In the genomic region with DNA sequence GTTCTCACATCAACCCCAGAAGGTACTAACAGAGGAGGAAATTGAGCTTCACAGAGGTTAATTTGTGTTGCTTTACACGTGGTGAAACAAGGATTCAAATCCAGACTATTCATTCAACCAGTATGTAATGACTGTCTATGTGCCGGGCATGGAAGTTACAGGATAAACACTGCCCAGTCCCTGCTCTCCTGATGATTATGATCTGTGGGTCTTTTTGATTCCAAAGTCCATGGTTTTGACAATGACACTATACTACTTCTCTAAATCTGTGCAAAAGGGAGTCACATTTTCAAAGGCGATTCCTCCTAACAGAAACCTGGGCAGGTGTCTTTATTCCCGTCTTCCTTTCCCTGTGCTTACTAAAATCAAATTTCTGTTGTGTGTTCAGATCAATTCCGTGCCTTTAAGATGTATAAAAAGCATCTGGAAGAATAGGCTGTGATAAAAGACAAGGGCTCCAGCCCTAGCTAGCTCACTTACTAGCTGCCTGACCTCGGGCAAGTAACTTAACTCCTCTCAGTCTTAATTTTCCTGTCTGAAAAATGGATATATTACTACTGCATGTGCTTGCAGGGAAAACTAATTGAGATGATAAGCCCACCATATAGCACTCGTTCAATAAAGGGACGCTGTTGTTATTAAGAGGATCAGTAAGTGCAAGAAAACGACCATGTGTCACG, we compare ENCODE assay signal across 7 cellular contexts. TPM values are rescaled to one million over a fixed set of nuclear protein-coding genes. Genes with fewer than 3 reads are reported as not detected.
DNase-seq lines count a peak whose midpoint lies in the region; ATAC-seq and TF ChIP-seq lines count a peak whose summit lies in the region.

No MANE protein-coding gene starts in this region.

- peak overlapping the region; percentile 91 for H3K4me3 Mint-ChIP-seq in activated CD4-positive, alpha-beta memory T cell treated with anti-CD3 and anti-CD28 coated beads for 36 hours
- peak overlapping the region; percentile 80 to 89 for H3K4me3 Mint-ChIP-seq in stimulated activated naive CD8-positive, alpha-beta T cell treated with anti-CD3 and anti-CD28 coated beads, Interleukin-15, amount 100 ng/mL, for 72 hours

- H3K4me1 ChIP-seq in HCT116 (ENCODE audit: control insufficient read depth in 1 of 2, insufficient read depth in 2 of 2, low read length in 2 of 2) = peaks cover 11 to 18% of the 10 kb centered on the region in 2 experiments
- H3K4me1 ChIP-seq in iPS-15b (ENCODE audit: control insufficient read depth, insufficient read depth, low read length) = peaks cover 5% of the 10 kb centered on the region

- no peaks in the 10 kb centered on the region for H3K79me2 ChIP-seq in HCT116 (ENCODE audit: insufficient read depth, low read length)

- RAD21 ChIA-PET in HCT116 (lab: Charles Lee; ENCODE audit: low non-redundant PET in 1 of 2, low total read pairs in 2 of 2, uncharacterized antibody in 2 of 2, unreplicated experiment in 2 of 2) = no interaction called here

- H3K27me3 Mint-ChIP-seq in activated CD4-positive, alpha-beta memory T cell treated with anti-CD3 and anti-CD28 coated beads for 36 hours = no peaks in the 10 kb centered on the region
- H3K27me3 Mint-ChIP-seq in stimulated activated naive CD8-positive, alpha-beta T cell treated with anti-CD3 and anti-CD28 coated beads, Interleukin-15, amount 100 ng/mL, for 72 hours = no peaks in the 10 kb centered on the region

- H3K27me3 ChIP-seq in HCT116 (ENCODE audit: insufficient read depth, low read length) (no peaks in the 10 kb centered on the region), iPS-15b (ENCODE audit: control insufficient read depth, insufficient read depth, low read length) (no peaks in the 10 kb centered on the region)

- CTCF ChIA-PET in HCT116 (lab: Charles Lee) = no interaction called here
- CTCF ChIA-PET in activated CD4-positive, alpha-beta memory T cell treated with anti-CD3 and anti-CD28 coated beads for 36 hours (lab: Charles Lee) = interaction anchor here (0.6 to 1.0 kb wide), 2 partner anchors 19 to 90 kb away, joined by 3 read pairs; no protein-coding TSS in a partner anchor

- no peak overlapping the region for H3K27ac ChIP-seq in HCT116 (ENCODE audit: low read depth, low read length)

- TF ChIP-seq POLR2A in HCT116 (IDR thresholded peaks at IDR 0.05; ENCODE audit: borderline replicate concordance, extremely low read depth, insufficient read depth, insufficient read length) = no peak

- DNase-seq in HCT116 (ENCODE audit: low read depth, low spot score) = no peak
- no peak for DNase-seq in activated CD4-positive, alpha-beta memory T cell treated with anti-CD3 and anti-CD28 coated beads for 36 hours
- no peak for DNase-seq in stimulated activated naive CD8-positive, alpha-beta T cell treated with anti-CD3 and anti-CD28 coated beads, Interleukin-15, amount 100 ng/mL, for 72 hours
- DNase-seq in stimulated activated CD4-positive, alpha-beta T cell treated with anti-CD3 and anti-CD28 coated beads, Interleukin-15, amount 100 ng/mL, for 24 hours = no peak
- no peak for DNase-seq in cerebellar nuclear complex (lab: John Stamatoyannopoulos, UW)

- H3K4me3 ChIP-seq in HCT116 (replicated peaks in 1 of 2; ENCODE audit: low read depth in 1 of 2, low read length in 2 of 2) (peak overlapping the region; percentile 64 to 72), iPS-15b (ENCODE audit: low read depth, low read length) (peak overlapping the region; percentile 94)

- POLR2A ChIA-PET in HCT116 (lab: Charles Lee) = no interaction called here
- POLR2A ChIA-PET in activated CD4-positive, alpha-beta memory T cell treated with anti-CD3 and anti-CD28 coated beads for 36 hours (lab: Charles Lee) = interaction anchor here (1.0 to 2.9 kb wide), 2 partner anchors 20 to 71 kb away, joined by 4 to 9 read pairs; partner anchors contain the start of gene ATP6V0E1

- H3K36me3 Mint-ChIP-seq in activated CD4-positive, alpha-beta memory T cell treated with anti-CD3 and anti-CD28 coated beads for 36 hours = no peaks in the 10 kb centered on the region

- no peak overlapping the region for H2AFZ ChIP-seq in HCT116 (ENCODE audit: low read depth, low read length, poor library complexity, severe bottlenecking)

- H3K9me3 ChIP-seq in HCT116 (ENCODE audit: control insufficient read depth in 1 of 2, insufficient read depth in 1 of 2, low read depth in 1 of 2, low read length in 2 of 2) (no peaks in the 10 kb centered on the region), iPS-15b (ENCODE audit: control insufficient read depth, insufficient read depth, low read length) (no peaks in the 10 kb centered on the region)

- intact Hi-C loops in HCT116 (cut with micrococcal nuclease) = no loop called here
- intact Hi-C loops in activated CD4-positive, alpha-beta memory T cell treated with anti-CD3 and anti-CD28 coated beads for 36 hours (cut with micrococcal nuclease) = loop anchor here (5.0 kb wide), 4 partner anchors 272 to 868 kb away; partner anchors contain the start of genes BOD1, CPEB4, STC2 and STK10

- no peak for TF ChIP-seq CTCF in HCT116 (IDR thresholded peaks at IDR 0.05 in 2 of 3, conservative IDR thresholded peaks at IDR 0.05 in 1 of 3; ENCODE audit: borderline replicate concordance in 1 of 3, insufficient read depth in 1 of 3, low read depth in 2 of 3, low read length in 2 of 3)

- BruUV-seq in HCT116 (replicated peaks; lab: Mats Ljungman, UMichigan) = no TSS peak

- ATAC-seq in HCT116 (no peak), HG03025 (IDR thresholded peaks at IDR 0.05; ENCODE audit: low FRiP score, unreplicated experiment) (no peak)
- ATAC-seq in stimulated activated naive CD8-positive, alpha-beta T cell treated with anti-CD3 and anti-CD28 coated beads, Interleukin-15, amount 100 ng/mL, for 72 hours = no peak

- H3K27ac Mint-ChIP-seq in activated CD4-positive, alpha-beta memory T cell treated with anti-CD3 and anti-CD28 coated beads for 36 hours = peak overlapping the region; percentile 88
- H3K27ac Mint-ChIP-seq in stimulated activated naive CD8-positive, alpha-beta T cell treated with anti-CD3 and anti-CD28 coated beads, Interleukin-15, amount 100 ng/mL, for 72 hours = peak overlapping the region in 1 of 2 donors; percentile 98

- H3K36me3 ChIP-seq in HCT116 (ENCODE audit: control insufficient read depth in 1 of 2, insufficient read depth in 2 of 2, low read length in 2 of 2) (no peaks in the 10 kb centered on the region), iPS-15b (ENCODE audit: control insufficient read depth, insufficient read depth, low read length) (no peaks in the 10 kb centered on the region)

- H3K9me3 Mint-ChIP-seq in activated CD4-positive, alpha-beta memory T cell treated with anti-CD3 and anti-CD28 coated beads for 36 hours = no peaks in the 10 kb centered on the region
- H3K9me3 Mint-ChIP-seq in stimulated activated naive CD8-positive, alpha-beta T cell treated with anti-CD3 and anti-CD28 coated beads, Interleukin-15, amount 100 ng/mL, for 72 hours = no peaks in the 10 kb centered on the region

- peak overlapping the region; percentile 92 for H3K4me2 ChIP-seq in HCT116 (ENCODE audit: low read length)

- H3K9ac ChIP-seq in HCT116 (ENCODE audit: low read length) = peak overlapping the region; percentile 57
- no peak overlapping the region for H3K9ac ChIP-seq in iPS-15b (ENCODE audit: low read depth, low read length)

- peaks cover 28% of the 10 kb centered on the region for H3K4me1 Mint-ChIP-seq in activated CD4-positive, alpha-beta memory T cell treated with anti-CD3 and anti-CD28 coated beads for 36 hours (ENCODE audit: low read depth)
- peaks cover 45% of the 10 kb centered on the region for H3K4me1 Mint-ChIP-seq in stimulated activated naive CD8-positive, alpha-beta T cell treated with anti-CD3 and anti-CD28 coated beads, Interleukin-15, amount 100 ng/mL, for 72 hours

- H4K20me1 ChIP-seq in HCT116 (ENCODE audit: insufficient read depth) = no peaks in the 10 kb centered on the region

- H3K9me2 ChIP-seq in HCT116 (ENCODE audit: insufficient read depth) = no peaks in the 10 kb centered on the region

- TF ChIP-seq RAD21 in HCT116 (IDR thresholded peaks at IDR 0.05; ENCODE audit: low read depth) = no peak

TF ChIP-seq in HCT116, 20 proteins besides CTCF, POLR2A, EP300 and RAD21 (continues in another document):
- no peak for TF ChIP-seq EGR1 (IDR thresholded peaks at IDR 0.05; ENCODE audit: low read depth)
- no peak for TF ChIP-seq ZNF274 (IDR thresholded peaks at IDR 0.05; ENCODE audit: low read depth, low read length)
- TF ChIP-seq ELF1 (IDR thresholded peaks at IDR 0.05; ENCODE audit: borderline replicate concordance, low read depth) = no peak
- TF ChIP-seq MAX (IDR thresholded peaks at IDR 0.05) = no peak
- TF ChIP-seq, protein P1, sequence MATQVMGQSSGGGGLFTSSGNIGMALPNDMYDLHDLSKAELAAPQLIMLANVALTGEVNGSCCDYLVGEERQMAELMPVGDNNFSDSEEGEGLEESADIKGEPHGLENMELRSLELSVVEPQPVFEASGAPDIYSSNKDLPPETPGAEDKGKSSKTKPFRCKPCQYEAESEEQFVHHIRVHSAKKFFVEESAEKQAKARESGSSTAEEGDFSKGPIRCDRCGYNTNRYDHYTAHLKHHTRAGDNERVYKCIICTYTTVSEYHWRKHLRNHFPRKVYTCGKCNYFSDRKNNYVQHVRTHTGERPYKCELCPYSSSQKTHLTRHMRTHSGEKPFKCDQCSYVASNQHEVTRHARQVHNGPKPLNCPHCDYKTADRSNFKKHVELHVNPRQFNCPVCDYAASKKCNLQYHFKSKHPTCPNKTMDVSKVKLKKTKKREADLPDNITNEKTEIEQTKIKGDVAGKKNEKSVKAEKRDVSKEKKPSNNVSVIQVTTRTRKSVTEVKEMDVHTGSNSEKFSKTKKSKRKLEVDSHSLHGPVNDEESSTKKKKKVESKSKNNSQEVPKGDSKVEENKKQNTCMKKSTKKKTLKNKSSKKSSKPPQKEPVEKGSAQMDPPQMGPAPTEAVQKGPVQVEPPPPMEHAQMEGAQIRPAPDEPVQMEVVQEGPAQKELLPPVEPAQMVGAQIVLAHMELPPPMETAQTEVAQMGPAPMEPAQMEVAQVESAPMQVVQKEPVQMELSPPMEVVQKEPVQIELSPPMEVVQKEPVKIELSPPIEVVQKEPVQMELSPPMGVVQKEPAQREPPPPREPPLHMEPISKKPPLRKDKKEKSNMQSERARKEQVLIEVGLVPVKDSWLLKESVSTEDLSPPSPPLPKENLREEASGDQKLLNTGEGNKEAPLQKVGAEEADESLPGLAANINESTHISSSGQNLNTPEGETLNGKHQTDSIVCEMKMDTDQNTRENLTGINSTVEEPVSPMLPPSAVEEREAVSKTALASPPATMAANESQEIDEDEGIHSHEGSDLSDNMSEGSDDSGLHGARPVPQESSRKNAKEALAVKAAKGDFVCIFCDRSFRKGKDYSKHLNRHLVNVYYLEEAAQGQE (IDR thresholded peaks at IDR 0.05; ENCODE audit: low read depth) = no peak
- no peak for TF ChIP-seq FOSL1 (IDR thresholded peaks at IDR 0.05; ENCODE audit: low read depth)

RNA-seq across cellular contexts. Expression of gene CREBRF, which starts 1.0 kb away (rescaled TPM):
- total RNA-seq in HCT116 (2021; ENCODE audit: unreplicated experiment) = 7.7 TPM
- 4.0 and 4.1 TPM in 2 replicates for polyA plus RNA-seq in HCT116 (2012)
- total RNA-seq in activated CD4-positive, alpha-beta memory T cell treated with anti-CD3 and anti-CD28 coated beads for 36 hours = 10 to 100 TPM; 15.3 to 16.3 TPM
